In genomic region chr2:15334650-15335326, GRCh38 we compare ENCODE assay signal across 10 cellular contexts.
A peak's percentile ranks its signal among the peaks of the same experiment; 100 is the strongest.
DNase-seq lines count a peak whose midpoint lies in the region; ATAC-seq and FAIRE-seq lines count a peak whose summit lies in the region.
"Had no signal": no experiment of that assay in that cellular context is flagged by ENCODE, and none has a peak within 500 bp of the region (broad histone marks: within the 10 kb centered on the region; RNA-seq: fewer than 3 reads in every experiment).

No MANE protein-coding gene starts in this region.

- peak; percentile 28 for DNase-seq in Daoy (ENCODE audit: low read depth)
- peak; percentile 47 to 50 for DNase-seq in NCI-H187 (lab: John Stamatoyannopoulos, UW)
- peak; percentile 85 for DNase-seq in SHP77 treated with DMSO at 0.1 percent for 48 hours (lab: John Stamatoyannopoulos, UW)
- no peak for DNase-seq in medulla oblongata (ENCODE audit: extremely low spot score)
- no peak for DNase-seq in dermis blood vessel endothelial cell
- no peak for DNase-seq in kidney glomerular epithelial cell (lab: John Stamatoyannopoulos, UW)
- DNase-seq: activated effector memory CD4-positive, alpha-beta T cell treated with Interleukin-2 at 50 U/mL for 16 hours had no signal

- ATAC-seq in GM18907 (IDR thresholded peaks at IDR 0.05; ENCODE audit: unreplicated experiment), result no peak
- ATAC-seq: natural killer cell treated with Interleukin-12 subunit alpha and Interleukin-12 subunit beta and Interleukin-15 and Interleukin-18, amount 100 ng/mL, for 72 hours had no signal

- FAIRE-seq in islet of Langerhans (lab: Jason Lieb, UNC), result peak; percentile 58

Comparison
In these comparisons a context has a peak if more than half of its experiments do, and no peak if none do; other contexts are left out.
1. DNase-seq: peak in Daoy (single experiment), NCI-H187 (2 of 2) and SHP77 treated with DMSO at 0.1 percent for 48 hours (single experiment); none in medulla oblongata (single experiment), dermis blood vessel endothelial cell (single experiment) and kidney glomerular epithelial cell (single experiment).